In genomic region chr17:75316253-75316652, GRCh38 we compare ENCODE assay signal across 11 cellular contexts. TPM values are rescaled to one million over a fixed set of nuclear protein-coding genes. Genes with fewer than 3 reads are reported as not detected.
DNase-seq lines count a peak whose midpoint lies in the region; ATAC-seq and TF ChIP-seq lines count a peak whose summit lies in the region.
"Had no signal": no experiment of that assay in that cellular context is flagged by ENCODE, and none has a peak within 500 bp of the region (broad histone marks: within the 10 kb centered on the region; RNA-seq: fewer than 3 reads in every experiment).

No MANE protein-coding gene starts in this region.

- H3K4me3 ChIP-seq in Peyer's patch (no peak overlapping the region), colonic mucosa (no peak overlapping the region), transverse colon (no peak overlapping the region)
- H3K4me3 ChIP-seq: SK-N-MC, uterus had no signal

- H3K27ac Mint-ChIP-seq in activated naive CD4-positive, alpha-beta T cell treated with anti-CD3 and anti-CD28 coated beads, Interleukin-2, amount 50 U/mL, for 24 hours: peak overlapping the region; percentile 59
- no peak overlapping the region for H3K27ac Mint-ChIP-seq in activated naive CD4-positive, alpha-beta T cell treated with anti-CD3 and anti-CD28 coated beads, Interleukin-2, amount 10 ng/mL, durations not matched to agents 7 days and 5 days
- no peak overlapping the region for H3K27ac Mint-ChIP-seq in WTC11

- CTCF ChIA-PET in activated naive CD4-positive, alpha-beta T cell treated with anti-CD3 and anti-CD28 coated beads, Interleukin-2, amount 10 ng/mL, durations not matched to agents 7 days and 5 days (lab: Charles Lee): interaction anchor here (0.6 to 2.3 kb wide), 6 partner anchors 9 to 89 kb away, joined by 3 to 9 read pairs (median 4); partner anchors contain the start of gene GRB2
- CTCF ChIA-PET in WTC11 (lab: Charles Lee): interaction anchor here (0.7 to 1.5 kb wide), 7 partner anchors 17 to 437 kb away, joined by 3 to 7 read pairs (median 3); partner anchors contain the start of gene SLC25A19

- ATAC-seq in GM18520 (IDR thresholded peaks at IDR 0.05; ENCODE audit: unreplicated experiment) (no peak), WTC11 (no peak), GM21717 (IDR thresholded peaks at IDR 0.05; ENCODE audit: unreplicated experiment) (no peak)

- no peaks in the 10 kb centered on the region for H3K4me1 ChIP-seq in Peyer's patch
- H3K4me1 ChIP-seq in colonic mucosa: no peaks in the 10 kb centered on the region
- peaks cover 0 to 12% (median 0%) of the 10 kb centered on the region in 4 donors for H3K4me1 ChIP-seq in transverse colon
- H3K4me1 ChIP-seq: uterus had no signal

- 76% methylated on average over 5 of the region's 5 CpGs; no CpG with 5 or more reads in 1 of the 2 donors for WGBS in transverse colon (ENCODE audit: low coverage in 1 of 2), 2 donors

- TF ChIP-seq CTCF in Peyer's patch (IDR thresholded peaks at IDR 0.05) (no peak), colonic mucosa (IDR thresholded peaks at IDR 0.05) (no peak), transverse colon (IDR thresholded peaks at IDR 0.05) (no peak), WTC11 (IDR thresholded peaks at IDR 0.05) (no peak)

- H3K36me3 ChIP-seq in Peyer's patch: peaks cover 0 to 30% (median 0%) of the 10 kb centered on the region in 3 donors
- no peaks in the 10 kb centered on the region for H3K36me3 ChIP-seq in colonic mucosa
- H3K36me3 ChIP-seq in transverse colon: peaks cover 0 to 10% (median 2%) of the 10 kb centered on the region in 4 donors
- H3K36me3 ChIP-seq: uterus had no signal

- intact Hi-C loops in colonic mucosa (cut with DNase I): no loop called here
- intact Hi-C loops in transverse colon (cut with DNase I; ENCODE audit: low total_unique reads): no loop called here

- no peaks in the 10 kb centered on the region for H3K27me3 Mint-ChIP-seq in activated naive CD4-positive, alpha-beta T cell treated with anti-CD3 and anti-CD28 coated beads, Interleukin-2, amount 50 U/mL, for 24 hours
- no peaks in the 10 kb centered on the region for H3K27me3 Mint-ChIP-seq in activated naive CD4-positive, alpha-beta T cell treated with anti-CD3 and anti-CD28 coated beads, Interleukin-2, amount 10 ng/mL, durations not matched to agents 7 days and 5 days
- no peaks in the 10 kb centered on the region for H3K27me3 Mint-ChIP-seq in WTC11 (ENCODE audit: low read depth)

- no peak for TF ChIP-seq EP300 in transverse colon (IDR thresholded peaks at IDR 0.05; ENCODE audit: low read depth)

- peaks cover 4% of the 10 kb centered on the region for H3K36me3 Mint-ChIP-seq in activated naive CD4-positive, alpha-beta T cell treated with anti-CD3 and anti-CD28 coated beads, Interleukin-2, amount 50 U/mL, for 24 hours
- H3K36me3 Mint-ChIP-seq in activated naive CD4-positive, alpha-beta T cell treated with anti-CD3 and anti-CD28 coated beads, Interleukin-2, amount 10 ng/mL, durations not matched to agents 7 days and 5 days: peaks cover 17% of the 10 kb centered on the region
- peaks cover 14% of the 10 kb centered on the region for H3K36me3 Mint-ChIP-seq in WTC11

- POLR2A ChIA-PET in WTC11 (lab: Charles Lee): no interaction called here

- no peak overlapping the region for H3K4me3 Mint-ChIP-seq in activated naive CD4-positive, alpha-beta T cell treated with anti-CD3 and anti-CD28 coated beads, Interleukin-2, amount 50 U/mL, for 24 hours
- no peak overlapping the region for H3K4me3 Mint-ChIP-seq in activated naive CD4-positive, alpha-beta T cell treated with anti-CD3 and anti-CD28 coated beads, Interleukin-2, amount 10 ng/mL, durations not matched to agents 7 days and 5 days
- no peak overlapping the region for H3K4me3 Mint-ChIP-seq in WTC11

- no peaks in the 10 kb centered on the region for H3K27me3 ChIP-seq in Peyer's patch
- no peaks in the 10 kb centered on the region for H3K27me3 ChIP-seq in colonic mucosa
- H3K27me3 ChIP-seq in transverse colon: no peaks in the 10 kb centered on the region
- H3K27me3 ChIP-seq: uterus had no signal

- TF ChIP-seq POLR2A in Peyer's patch (IDR thresholded peaks at IDR 0.05) (no peak), transverse colon (IDR thresholded peaks at IDR 0.05) (no peak)

- no peak for DNase-seq in activated naive CD4-positive, alpha-beta T cell treated with anti-CD3 and anti-CD28 coated beads, Interleukin-2, amount 10 ng/mL, durations not matched to agents 7 days and 5 days
- DNase-seq in Peyer's patch (no peak), colonic mucosa (no peak), transverse colon (no peak), WTC11 (ENCODE audit: low spot score) (no peak)
- DNase-seq: NCI-H1694, uterus had no signal

- no peaks in the 10 kb centered on the region for H3K9me3 Mint-ChIP-seq in activated naive CD4-positive, alpha-beta T cell treated with anti-CD3 and anti-CD28 coated beads, Interleukin-2, amount 50 U/mL, for 24 hours
- H3K9me3 Mint-ChIP-seq in activated naive CD4-positive, alpha-beta T cell treated with anti-CD3 and anti-CD28 coated beads, Interleukin-2, amount 10 ng/mL, durations not matched to agents 7 days and 5 days: no peaks in the 10 kb centered on the region
- no peaks in the 10 kb centered on the region for H3K9me3 Mint-ChIP-seq in WTC11

- in situ Hi-C loops in transverse colon (cut with MboI; ENCODE audit: low pct_ligation_motif_present in 1 of 4, low pct_unique_long_range_greater_than_20kb in 1 of 4, low sequenced_read_pairs in 3 of 4): loop anchor here in 2 of 4 donors (25.0 kb wide), 1 partner anchor 96 kb away; the partner anchor contains the start of gene GRB2 (in 2 of the 2)

- H3K27ac ChIP-seq in Peyer's patch (peak overlapping the region in 3 of 4 donors; percentile 11 to 32 (median 26)), colonic mucosa (peak overlapping the region; percentile 40), transverse colon (peak overlapping the region; percentile 22 to 91 (median 60))
- H3K27ac ChIP-seq: SK-N-MC, uterus had no signal

- H3K9me3 ChIP-seq in Peyer's patch (no peaks in the 10 kb centered on the region), colonic mucosa (no peaks in the 10 kb centered on the region), transverse colon (no peaks in the 10 kb centered on the region)
- H3K9me3 ChIP-seq: uterus had no signal

- H3K9ac ChIP-seq in colonic mucosa (ENCODE audit: low read depth in 2 of 2, low read length in 2 of 2): no peak overlapping the region

- H3K4me1 Mint-ChIP-seq in activated naive CD4-positive, alpha-beta T cell treated with anti-CD3 and anti-CD28 coated beads, Interleukin-2, amount 50 U/mL, for 24 hours: peaks cover 18% of the 10 kb centered on the region
- peaks cover 17% of the 10 kb centered on the region for H3K4me1 Mint-ChIP-seq in activated naive CD4-positive, alpha-beta T cell treated with anti-CD3 and anti-CD28 coated beads, Interleukin-2, amount 10 ng/mL, durations not matched to agents 7 days and 5 days
- peaks cover 12% of the 10 kb centered on the region for H3K4me1 Mint-ChIP-seq in WTC11

TF ChIP-seq in WTC11, 78 proteins besides CTCF, POLR2A, EP300 and RAD21 (continues in another document):
- TF ChIP-seq NR1H2 (CRISPR knock-in tag; IDR thresholded peaks at IDR 0.05) (no peak), TP53 (CRISPR knock-in tag; IDR thresholded peaks at IDR 0.05) (no peak), ZNF416 (CRISPR knock-in tag; IDR thresholded peaks at IDR 0.05) (no peak), ARID4B (CRISPR knock-in tag; IDR thresholded peaks at IDR 0.05; ENCODE audit: borderline replicate concordance) (no peak), NFYB (CRISPR knock-in tag; conservative IDR thresholded peaks at IDR 0.05; ENCODE audit: low read depth) (no peak)

RNA-seq across cellular contexts. Expression of gene SLC25A19, which starts 27.0 kb away (rescaled TPM):
- 10 to 100 TPM in 3 of 4 donors, 1 to 10 TPM in 1; 8.2 to 24.8 (median 17.0) TPM for total RNA-seq in Peyer's patch
- 10 to 100 TPM in 1 of 2 donors, 1 to 10 TPM in 1; 9.8 to 24.8 TPM for total RNA-seq in colonic mucosa
- 10 to 100 TPM; 12.6 to 49.6 (median 20.7) TPM for total RNA-seq in transverse colon
- 22.6 to 27.7 TPM (median 23.0 TPM) in 3 replicates for total RNA-seq in WTC11 (2021)

RNA-seq across cellular contexts. Expression of gene MIF4GD, which starts 45.2 kb away (rescaled TPM):
- total RNA-seq in Peyer's patch (10 to 100 TPM; 14.5 to 35.5 (median 18.9) TPM), colonic mucosa (10 to 100 TPM; 18.5 to 19.2 TPM), transverse colon (10 to 100 TPM in 3 of 4 donors, 1 to 10 TPM in 1; 9.0 to 44.0 (median 28.6) TPM), WTC11 (2021) (21.6 to 29.2 TPM (median 28.5 TPM) in 3 replicates)

RNA-seq across cellular contexts. Expression of gene MRPS7, which starts 54.6 kb away (rescaled TPM):
- 10 to 100 TPM; 23.9 to 53.6 (median 45.3) TPM for total RNA-seq in Peyer's patch
- 100 to 1,000 TPM in 1 of 2 donors, 10 to 100 TPM in 1; 62.9 to 118 TPM for total RNA-seq in colonic mucosa
- 10 to 100 TPM; 27.1 to 54.0 (median 37.4) TPM for total RNA-seq in transverse colon
- 85.8 to 94.7 TPM (median 87.5 TPM) in 3 replicates for total RNA-seq in WTC11 (2021)

RNA-seq across cellular contexts. Expression of gene GGA3, which starts 54.8 kb away (rescaled TPM):
- 100 to 1,000 TPM in 1 of 4 donors, 10 to 100 TPM in 3; 34.0 to 153 (median 77.0) TPM for total RNA-seq in Peyer's patch
- total RNA-seq in colonic mucosa: 10 to 100 TPM; 32.5 to 48.4 TPM
- 100 to 1,000 TPM in 1 of 4 donors, 10 to 100 TPM in 3; 36.2 to 134 (median 59.0) TPM for total RNA-seq in transverse colon
- total RNA-seq in WTC11 (2021): 54.5 to 66.9 TPM (median 62.7 TPM) in 3 replicates
